In genomic region chr9:129432255-129432654, GRCh38 we compare ENCODE assay signal across 21 cellular contexts.
DNase-seq lines count a peak whose midpoint lies in the region; ATAC-seq and TF ChIP-seq lines count a peak whose summit lies in the region.
"Had no signal": no experiment of that assay in that cellular context is flagged by ENCODE, and none has a peak within 500 bp of the region (broad histone marks: within the 10 kb centered on the region; RNA-seq: fewer than 3 reads in every experiment).

No MANE protein-coding gene starts in this region.

- DNase-seq in left kidney (ENCODE audit: low read depth, low spot score): peak; percentile 53
- DNase-seq in stimulated activated effector memory CD8-positive, alpha-beta T cell treated with anti-CD3 and anti-CD28 coated beads, Interleukin-12 subunit alpha, Interleukin-12 subunit beta, amount 100 ng/mL, for 72 hours (ENCODE audit: low spot score in 2 of 2): no peak
- DNase-seq in transverse colon: no peak
- DNase-seq in WTC11 (ENCODE audit: low spot score): no peak
- DNase-seq: activated naive CD4-positive, alpha-beta T cell treated with anti-CD3 and anti-CD28 coated beads for 36 hours; activated T-cell treated with anti-CD3 and anti-CD28 coated beads, Interleukin-2, amount 50 U/mL, for 48 hours; cerebellar nuclear complex; DND-41; effector memory CD4-positive, alpha-beta T cell; KG1; naive B cell; NCI-H187 treated with DMSO at 0.1 percent for 48 hours; NCI-H226; NCI-H82; PC-3; SHP77 had no signal

- H3K36me3 ChIP-seq in HEK293 (ENCODE audit: control insufficient read depth in 2 of 2, insufficient read depth in 1 of 2, low read length in 2 of 2) (no peaks in the 10 kb centered on the region), transverse colon (no peaks in the 10 kb centered on the region)
- H3K36me3 ChIP-seq: esophagus muscularis mucosa had no signal

- POLR2A ChIA-PET in HEK293 (lab: Yijun Ruan, JAX): interaction anchor here (0.5 to 0.6 kb wide), 2 partner anchors 10 to 192 kb away, joined by 3 to 5 read pairs; no protein-coding TSS in a partner anchor
- POLR2A ChIA-PET in WTC11 (lab: Charles Lee): no interaction called here

- TF ChIP-seq CTCF in HEK293 (tag by site-specific recombination; IDR thresholded peaks at IDR 0.05) (no peak), transverse colon (IDR thresholded peaks at IDR 0.05) (no peak), WTC11 (IDR thresholded peaks at IDR 0.05) (no peak)

- H3K9me3 Mint-ChIP-seq in stimulated activated effector memory CD8-positive, alpha-beta T cell treated with anti-CD3 and anti-CD28 coated beads, Interleukin-12 subunit alpha, Interleukin-12 subunit beta, amount 100 ng/mL, for 72 hours: no peaks in the 10 kb centered on the region
- no peaks in the 10 kb centered on the region for H3K9me3 Mint-ChIP-seq in WTC11
- H3K9me3 Mint-ChIP-seq: activated naive CD4-positive, alpha-beta T cell treated with anti-CD3 and anti-CD28 coated beads for 36 hours; naive B cell had no signal

- no peak for ATAC-seq in stimulated activated effector memory CD8-positive, alpha-beta T cell treated with anti-CD3 and anti-CD28 coated beads, Interleukin-12 subunit alpha, Interleukin-12 subunit beta, amount 100 ng/mL, for 72 hours
- ATAC-seq in GM18867 (IDR thresholded peaks at IDR 0.05; ENCODE audit: unreplicated experiment) (no peak), WTC11 (no peak)
- ATAC-seq: PC-3 had no signal

- peaks cover 7% of the 10 kb centered on the region for H3K4me1 Mint-ChIP-seq in stimulated activated effector memory CD8-positive, alpha-beta T cell treated with anti-CD3 and anti-CD28 coated beads, Interleukin-12 subunit alpha, Interleukin-12 subunit beta, amount 100 ng/mL, for 72 hours
- peaks cover 34% of the 10 kb centered on the region for H3K4me1 Mint-ChIP-seq in WTC11

- CTCF ChIA-PET in HEK293 (lab: Yijun Ruan, JAX) (interaction anchor here (0.5 to 1.6 kb wide), 3 partner anchors 259 to 305 kb away, joined by 3 to 4 read pairs (median 3); no protein-coding TSS in a partner anchor), WTC11 (lab: Charles Lee) (interaction anchor here (1.0 to 1.5 kb wide), 3 partner anchors 13 to 290 kb away, joined by 3 to 4 read pairs (median 4); no protein-coding TSS in a partner anchor)

- H3K9me3 ChIP-seq in HEK293 (ENCODE audit: control insufficient read depth, insufficient read depth, low read depth, low read length): no peaks in the 10 kb centered on the region
- H3K9me3 ChIP-seq in transverse colon: no peaks in the 10 kb centered on the region
- H3K9me3 ChIP-seq: esophagus muscularis mucosa had no signal

- no peak overlapping the region for H3K27ac ChIP-seq in HEK293 (ENCODE audit: extremely low read depth, low read depth, low read length)
- H3K27ac ChIP-seq in angular gyrus (ENCODE audit: low read depth, low read length): peak overlapping the region; percentile 47
- no peak overlapping the region for H3K27ac ChIP-seq in transverse colon

- H3K27me3 Mint-ChIP-seq in WTC11 (ENCODE audit: low read depth): peaks cover 59% of the 10 kb centered on the region

- in situ Hi-C loops in transverse colon (cut with MboI; ENCODE audit: low pct_ligation_motif_present in 1 of 4, low pct_unique_long_range_greater_than_20kb in 1 of 4, low sequenced_read_pairs in 3 of 4): no loop called here

- no peak for TF ChIP-seq EP300 in transverse colon (IDR thresholded peaks at IDR 0.05; ENCODE audit: low read depth)

- H3K4me1 ChIP-seq in HEK293 (ENCODE audit: control insufficient read depth, insufficient read depth, low read length) (no peaks in the 10 kb centered on the region), transverse colon (peaks cover 0 to 10% (median 5%) of the 10 kb centered on the region in 4 donors)

- peaks cover 21% of the 10 kb centered on the region for H3K27me3 ChIP-seq in transverse colon
- H3K27me3 ChIP-seq: esophagus muscularis mucosa had no signal

- no peak for TF ChIP-seq POLR2A in transverse colon (IDR thresholded peaks at IDR 0.05)

- H3K4me3 ChIP-seq in HEK293 (ENCODE audit: low read depth, low read length) (no peak overlapping the region), transverse colon (no peak overlapping the region)
- H3K4me3 ChIP-seq: esophagus muscularis mucosa had no signal

- H3K4me3 Mint-ChIP-seq in stimulated activated effector memory CD8-positive, alpha-beta T cell treated with anti-CD3 and anti-CD28 coated beads, Interleukin-12 subunit alpha, Interleukin-12 subunit beta, amount 100 ng/mL, for 72 hours: no peak overlapping the region
- H3K4me3 Mint-ChIP-seq in WTC11: no peak overlapping the region
- H3K4me3 Mint-ChIP-seq: activated naive CD4-positive, alpha-beta T cell treated with anti-CD3 and anti-CD28 coated beads for 36 hours; naive B cell had no signal

- intact Hi-C loops in transverse colon (cut with DNase I; ENCODE audit: low total_unique reads): no loop called here

- no peaks in the 10 kb centered on the region for H3K36me3 Mint-ChIP-seq in stimulated activated effector memory CD8-positive, alpha-beta T cell treated with anti-CD3 and anti-CD28 coated beads, Interleukin-12 subunit alpha, Interleukin-12 subunit beta, amount 100 ng/mL, for 72 hours
- no peaks in the 10 kb centered on the region for H3K36me3 Mint-ChIP-seq in WTC11
- H3K36me3 Mint-ChIP-seq: naive B cell had no signal

- peak overlapping the region; percentile 82 for H3K27ac Mint-ChIP-seq in stimulated activated effector memory CD8-positive, alpha-beta T cell treated with anti-CD3 and anti-CD28 coated beads, Interleukin-12 subunit alpha, Interleukin-12 subunit beta, amount 100 ng/mL, for 72 hours
- H3K27ac Mint-ChIP-seq in WTC11: no peak overlapping the region
- H3K27ac Mint-ChIP-seq: activated naive CD4-positive, alpha-beta T cell treated with anti-CD3 and anti-CD28 coated beads for 36 hours; naive B cell; progenitor cell of endocrine pancreas had no signal

- WGBS in transverse colon (ENCODE audit: low coverage in 1 of 2), 2 donors: 59 to 61% methylated on average over 4 to 9 of the region's 9 CpGs

TF ChIP-seq in HEK293, 187 proteins besides CTCF, POLR2A, EP300 and RAD21:
- TF ChIP-seq ZNF837 (tag by site-specific recombination; IDR thresholded peaks at IDR 0.05) (no peak), GLIS1 (tag by site-specific recombination; IDR thresholded peaks at IDR 0.05) (peak; percentile 97)
TF ChIP-seq in HEK293: peak in this region for 1.

TF ChIP-seq in WTC11, 78 proteins besides CTCF, POLR2A, EP300 and RAD21:
- no peak for TF ChIP-seq RORB (CRISPR knock-in tag; IDR thresholded peaks at IDR 0.05)
- TF ChIP-seq, protein P1, sequence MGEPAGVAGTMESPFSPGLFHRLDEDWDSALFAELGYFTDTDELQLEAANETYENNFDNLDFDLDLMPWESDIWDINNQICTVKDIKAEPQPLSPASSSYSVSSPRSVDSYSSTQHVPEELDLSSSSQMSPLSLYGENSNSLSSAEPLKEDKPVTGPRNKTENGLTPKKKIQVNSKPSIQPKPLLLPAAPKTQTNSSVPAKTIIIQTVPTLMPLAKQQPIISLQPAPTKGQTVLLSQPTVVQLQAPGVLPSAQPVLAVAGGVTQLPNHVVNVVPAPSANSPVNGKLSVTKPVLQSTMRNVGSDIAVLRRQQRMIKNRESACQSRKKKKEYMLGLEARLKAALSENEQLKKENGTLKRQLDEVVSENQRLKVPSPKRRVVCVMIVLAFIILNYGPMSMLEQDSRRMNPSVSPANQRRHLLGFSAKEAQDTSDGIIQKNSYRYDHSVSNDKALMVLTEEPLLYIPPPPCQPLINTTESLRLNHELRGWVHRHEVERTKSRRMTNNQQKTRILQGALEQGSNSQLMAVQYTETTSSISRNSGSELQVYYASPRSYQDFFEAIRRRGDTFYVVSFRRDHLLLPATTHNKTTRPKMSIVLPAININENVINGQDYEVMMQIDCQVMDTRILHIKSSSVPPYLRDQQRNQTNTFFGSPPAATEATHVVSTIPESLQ (CRISPR knock-in tag; IDR thresholded peaks at IDR 0.05): no peak
- no peak for TF ChIP-seq NFYB (CRISPR knock-in tag; conservative IDR thresholded peaks at IDR 0.05; ENCODE audit: low read depth)
- TF ChIP-seq TEAD1 (CRISPR knock-in tag; IDR thresholded peaks at IDR 0.05): no peak
- no peak for TF ChIP-seq ZNF138 (CRISPR knock-in tag; conservative IDR thresholded peaks at IDR 0.05)
- no peak for TF ChIP-seq NR2C2 (CRISPR knock-in tag; IDR thresholded peaks at IDR 0.05)
- no peak for TF ChIP-seq FOXJ3 (CRISPR knock-in tag; IDR thresholded peaks at IDR 0.05; ENCODE audit: borderline replicate concordance)
